In the genomic region with DNA sequence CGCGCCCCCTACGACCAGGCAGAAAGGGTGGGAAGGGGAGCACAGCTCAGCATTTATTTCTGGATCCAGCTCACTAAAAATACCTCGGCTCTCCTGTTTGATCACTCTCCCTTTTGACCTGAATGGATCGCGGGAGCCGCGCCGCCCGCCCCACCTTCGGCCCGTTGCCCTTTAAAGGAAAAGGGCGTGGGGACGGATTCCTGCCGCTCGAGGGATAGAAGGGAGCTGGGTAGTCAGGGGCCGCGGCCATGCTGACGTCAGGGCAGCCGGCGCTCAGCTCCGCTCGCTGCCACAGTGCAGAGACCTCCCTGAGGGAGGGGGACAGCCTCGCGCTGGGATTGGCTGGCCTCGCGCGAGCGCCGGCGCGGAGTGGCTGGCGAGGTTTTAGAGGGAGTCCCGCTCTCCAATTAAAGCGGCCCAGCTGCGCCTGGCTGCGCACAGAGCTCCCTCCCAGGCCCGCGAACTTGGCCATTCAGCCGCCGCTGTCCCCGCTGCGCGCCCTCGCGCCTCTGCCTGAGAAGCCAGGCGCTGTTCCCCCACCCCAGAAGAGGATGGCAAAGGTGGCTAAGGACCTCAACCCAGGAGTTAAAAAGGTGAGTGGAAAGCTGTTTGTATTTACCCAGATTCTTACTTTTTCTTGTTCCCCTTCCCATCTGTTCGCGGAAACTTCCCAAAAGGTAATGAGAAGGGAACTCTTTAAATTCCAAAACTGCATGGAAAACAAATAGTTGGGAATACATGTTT, we compare ENCODE assay signal across 8 cellular contexts. TPM values are rescaled to one million over a fixed set of nuclear protein-coding genes. Genes with fewer than 3 reads are reported as not detected.
DNase-seq lines count a peak whose midpoint lies in the region; ATAC-seq and TF ChIP-seq lines count a peak whose summit lies in the region.

TSS of gene LMCD1 (plus strand) at position 436 of the 744 bp plus-strand sequence. CDS start at position 552, 116 bp downstream.

- H3K27ac Mint-ChIP-seq in T-helper 1 cell treated with Interleukin-12 subunit alpha and Interleukin-12 subunit beta and Interleukin-4 antibody, amounts not matched to agents 30 μg/mL and 1 μg/mL, for 36 hours = no peak within 1 kb of the TSS

- H3K4me1 ChIP-seq in HCT116 (ENCODE audit: control insufficient read depth in 1 of 2, insufficient read depth in 2 of 2, low read length in 2 of 2) = peaks cover 15 to 50% of the 10 kb centered on the region in 2 experiments
- peaks cover 5 to 79% (median 59%) of the 10 kb centered on the region in 12 donors for H3K4me1 ChIP-seq in heart left ventricle
- peaks cover 0 to 68% (median 15%) of the 10 kb centered on the region in 4 donors for H3K4me1 ChIP-seq in tibial nerve

- no TSS peak for BruUV-seq in HCT116 (replicated peaks; lab: Mats Ljungman, UMichigan)

- RAD21 ChIA-PET in HCT116 (lab: Charles Lee; ENCODE audit: low non-redundant PET in 1 of 2, low total read pairs in 2 of 2, uncharacterized antibody in 2 of 2, unreplicated experiment in 2 of 2) = interaction anchor here in 1 of 2 experiments (0.6 kb wide), 1 partner anchor 10 kb away, joined by 10 read pairs; no protein-coding TSS in a partner anchor

- no peaks in the 10 kb centered on the region for H3K36me3 Mint-ChIP-seq in T-helper 1 cell treated with Interleukin-12 subunit alpha and Interleukin-12 subunit beta and Interleukin-4 antibody, amounts not matched to agents 30 μg/mL and 1 μg/mL, for 36 hours (ENCODE audit: low read depth)

- intact Hi-C loops in HCT116 (cut with micrococcal nuclease) = loop anchor here (5.0 kb wide), 1 partner anchor 121 kb away; no protein-coding TSS in a partner anchor
- intact Hi-C loops in heart left ventricle (cut with DNase I) = loop anchor here in 7 of 10 donors (5.0 to 10.0 kb wide), 4 partner anchors 54 to 59 kb away; no protein-coding TSS in a partner anchor

- no peak within 1 kb of the TSS for H3K27ac ChIP-seq in HCT116 (ENCODE audit: low read depth, low read length)
- H3K27ac ChIP-seq in heart left ventricle = peak within 1 kb of the TSS; percentile 82 to 97 (median 93)
- H3K27ac ChIP-seq in tibial nerve = peak within 1 kb of the TSS; percentile 78 to 91 (median 87)

- no peaks in the 10 kb centered on the region for H3K79me2 ChIP-seq in HCT116 (ENCODE audit: insufficient read depth, low read length)

- DNase-seq in GM03348 (ENCODE audit: low spot score) (peak; percentile 95), HCT116 (ENCODE audit: low read depth, low spot score) (peak; percentile 83), MV-4-11 (lab: John Stamatoyannopoulos, UW) (peak; percentile 90), amniotic stem cell (lab: John Stamatoyannopoulos, UW) (peak; percentile 82), heart left ventricle (peak; percentile 97 to 98 (median 98)), pons (ENCODE audit: low spot score) (peak; percentile 97), tibial nerve (ENCODE audit: low spot score in 2 of 2) (peak; percentile 81 to 87)

- H3K27me3 ChIP-seq in HCT116 (ENCODE audit: insufficient read depth, low read length) (no peaks in the 10 kb centered on the region), heart left ventricle (no peaks in the 10 kb centered on the region), tibial nerve (no peaks in the 10 kb centered on the region)

- H3K4me3 ChIP-seq in HCT116 (replicated peaks in 1 of 2; ENCODE audit: low read depth in 1 of 2, low read length in 2 of 2) (peak within 1 kb of the TSS; percentile 38 to 51), heart left ventricle (peak within 1 kb of the TSS; percentile 35 to 73 (median 58)), tibial nerve (peak within 1 kb of the TSS; percentile 24 to 58 (median 47))

- peak within 1 kb of the TSS; percentile 77 for H3K4me2 ChIP-seq in HCT116 (ENCODE audit: low read length)

- H3K9me3 Mint-ChIP-seq in T-helper 1 cell treated with Interleukin-12 subunit alpha and Interleukin-12 subunit beta and Interleukin-4 antibody, amounts not matched to agents 30 μg/mL and 1 μg/mL, for 36 hours = no peaks in the 10 kb centered on the region

- H2AFZ ChIP-seq in HCT116 (ENCODE audit: low read depth, low read length, poor library complexity, severe bottlenecking) = peak within 1 kb of the TSS; percentile 98

- CTCF ChIA-PET in HCT116 (lab: Charles Lee) = interaction anchor here (1.1 to 1.6 kb wide), 3 partner anchors 17 to 60 kb away, joined by 3 to 7 read pairs (median 4); no protein-coding TSS in a partner anchor

- peak within 1 kb of the TSS; percentile 76 for H3K4me3 Mint-ChIP-seq in T-helper 1 cell treated with Interleukin-12 subunit alpha and Interleukin-12 subunit beta and Interleukin-4 antibody, amounts not matched to agents 30 μg/mL and 1 μg/mL, for 36 hours

- peak within 1 kb of the TSS; percentile 44 for H3K9ac ChIP-seq in HCT116 (ENCODE audit: low read length)

- ATAC-seq in HCT116 (peak; percentile 98), heart left ventricle (peak; percentile 97 to 99 (median 98))

- H3K4me1 Mint-ChIP-seq in T-helper 1 cell treated with Interleukin-12 subunit alpha and Interleukin-12 subunit beta and Interleukin-4 antibody, amounts not matched to agents 30 μg/mL and 1 μg/mL, for 36 hours (ENCODE audit: low read depth) = peaks cover 10% of the 10 kb centered on the region

- H3K36me3 ChIP-seq in HCT116 (ENCODE audit: control insufficient read depth in 1 of 2, insufficient read depth in 2 of 2, low read length in 2 of 2) = no peaks in the 10 kb centered on the region
- peaks cover 0 to 3% (median 0%) of the 10 kb centered on the region in 9 donors for H3K36me3 ChIP-seq in heart left ventricle
- H3K36me3 ChIP-seq in tibial nerve = no peaks in the 10 kb centered on the region

- H3K27me3 Mint-ChIP-seq in T-helper 1 cell treated with Interleukin-12 subunit alpha and Interleukin-12 subunit beta and Interleukin-4 antibody, amounts not matched to agents 30 μg/mL and 1 μg/mL, for 36 hours (ENCODE audit: low read depth) = peaks cover 21% of the 10 kb centered on the region

- no peaks in the 10 kb centered on the region for H4K20me1 ChIP-seq in HCT116 (ENCODE audit: insufficient read depth)

- TF ChIP-seq CTCF in HCT116 (IDR thresholded peaks at IDR 0.05 in 2 of 3, conservative IDR thresholded peaks at IDR 0.05 in 1 of 3; ENCODE audit: borderline replicate concordance in 1 of 3, insufficient read depth in 1 of 3, low read depth in 2 of 3, low read length in 2 of 3) (no peak), heart left ventricle (IDR thresholded peaks at IDR 0.05) (peak in 9 of 12 donors; percentile 8 to 52 (median 37)), tibial nerve (IDR thresholded peaks at IDR 0.05) (peak in 2 of 5 experiments; percentile 19 to 53)

- no peaks in the 10 kb centered on the region for H3K9me2 ChIP-seq in HCT116 (ENCODE audit: insufficient read depth)

- 1% methylated on average over 39 to 49 of the region's 49 CpGs for WGBS in heart left ventricle, 4 donors
- WGBS in tibial nerve, 2 donors = 1% methylated on average over 37 to 48 of the region's 49 CpGs

- no peak for TF ChIP-seq RAD21 in HCT116 (IDR thresholded peaks at IDR 0.05; ENCODE audit: low read depth)

- no peaks in the 10 kb centered on the region for H3K9me3 ChIP-seq in HCT116 (ENCODE audit: control insufficient read depth in 1 of 2, insufficient read depth in 1 of 2, low read depth in 1 of 2, low read length in 2 of 2)
- H3K9me3 ChIP-seq in heart left ventricle = no peaks in the 10 kb centered on the region
- H3K9me3 ChIP-seq in tibial nerve = no peaks in the 10 kb centered on the region

- POLR2A ChIA-PET in HCT116 (lab: Charles Lee) = interaction anchor here (0.7 to 1.1 kb wide), 2 partner anchors 9 to 1291 kb away, joined by 3 to 5 read pairs; partner anchors contain the start of gene ARPC4

- peak; percentile 74 to 91 for TF ChIP-seq EP300 in tibial nerve (IDR thresholded peaks at IDR 0.05)

- no peak for TF ChIP-seq POLR2A in HCT116 (IDR thresholded peaks at IDR 0.05; ENCODE audit: borderline replicate concordance, extremely low read depth, insufficient read depth, insufficient read length)
- peak in 1 of 2 donors; percentile 89 for TF ChIP-seq POLR2A in heart left ventricle (IDR thresholded peaks at IDR 0.05)
- peak; percentile 57 to 79 for TF ChIP-seq POLR2A in tibial nerve (IDR thresholded peaks at IDR 0.05)

TF ChIP-seq in HCT116, 20 proteins besides CTCF, POLR2A, EP300 and RAD21 (continues in another document):
- TF ChIP-seq SRF (IDR thresholded peaks at IDR 0.05; ENCODE audit: low read depth) = peak; percentile 97
- no peak for TF ChIP-seq SIN3A (IDR thresholded peaks at IDR 0.05; ENCODE audit: low read depth)
- no peak for TF ChIP-seq ATF3 (IDR thresholded peaks at IDR 0.05)
- TF ChIP-seq POLR2AphosphoS5 (IDR thresholded peaks at IDR 0.05; ENCODE audit: low read depth, low read length) = peak; percentile 54
- no peak for TF ChIP-seq ZBTB33 (IDR thresholded peaks at IDR 0.05; ENCODE audit: extremely low read depth, insufficient replicate concordance, low read length)
- peak; percentile 68 for TF ChIP-seq YY1 (IDR thresholded peaks at IDR 0.05; ENCODE audit: extremely low read depth, insufficient replicate concordance, low read depth, low read length)
- TF ChIP-seq FOSL1 (IDR thresholded peaks at IDR 0.05; ENCODE audit: low read depth) = no peak
- TF ChIP-seq TCF7L2 (IDR thresholded peaks at IDR 0.05; ENCODE audit: borderline replicate concordance, extremely low read depth, insufficient read depth, insufficient read length) = no peak

RNA-seq across cellular contexts. Expression of gene LMCD1, which starts in this region (rescaled TPM):
- 4.6 TPM for total RNA-seq in HCT116 (2021; ENCODE audit: unreplicated experiment)
- polyA plus RNA-seq in HCT116 (2012) = 2.5 and 4.6 TPM in 2 replicates
- 100 to 1,000 TPM in 1 of 9 donors, 10 to 100 TPM in 8; 36.8 to 382 (median 54.6) TPM for total RNA-seq in heart left ventricle
- 100 to 1,000 TPM in 1 of 2 donors, 10 to 100 TPM in 1; 34.9 to 661 TPM for polyA plus RNA-seq in heart left ventricle
- total RNA-seq in tibial nerve = 100 to 1,000 TPM in 1 of 4 donors, 10 to 100 TPM in 3; 81.2 to 147 (median 92.9) TPM

Comparison
In these comparisons a context has a peak if more than half of its experiments do, and no peak if none do; other contexts are left out.
1. CTCF ChIP-seq: peak in heart left ventricle (9 of 12); none in HCT116 (0 of 3).
2. Peak in every context shown above with its lines, with median percentiles within 50 percentile points of each other: DNase-seq and H3K4me3 ChIP-seq.